Comparison of ENCODE assay signal across 28 cellular contexts in the genomic region with DNA sequence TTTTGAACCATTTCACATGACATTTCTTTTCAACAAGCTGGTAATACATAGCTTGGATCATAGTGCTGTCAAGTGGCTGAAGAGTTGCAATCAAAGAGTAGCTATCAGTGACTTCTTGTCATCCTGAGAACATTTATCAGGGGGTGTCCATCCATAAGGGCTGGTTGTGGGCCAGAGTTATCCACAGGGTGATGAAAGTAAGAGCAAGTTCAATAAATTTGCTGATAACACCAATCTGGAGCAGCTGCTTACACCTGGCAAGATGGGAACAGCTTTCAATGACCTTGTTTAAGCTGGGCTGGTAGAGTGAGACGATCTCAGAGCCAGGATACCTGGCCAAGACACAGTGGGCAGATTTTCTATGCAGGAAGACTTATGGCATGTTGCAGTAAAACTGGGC.
"Had no signal": no experiment of that assay in that cellular context is flagged by ENCODE, and none has a peak within 500 bp of the region (broad histone marks: within the 10 kb centered on the region; RNA-seq: fewer than 3 reads in every experiment).

No MANE protein-coding gene starts in this region.

- H3K79me2 ChIP-seq: parathyroid adenoma had no signal

- H3K36me3 ChIP-seq: neural progenitor cell, ovary, right lobe of liver, sigmoid colon, stomach, thoracic aorta, thyroid gland, tibial nerve, upper lobe of left lung, vagina had no signal

- H2AFZ ChIP-seq: neural progenitor cell, parathyroid adenoma had no signal

- DNase-seq: nephron progenitor cell; occipital lobe; ovary; posterior cingulate gyrus; psoas muscle; right cardiac atrium; right lobe of liver; sigmoid colon; small intestine; stimulated activated CD4-positive, alpha-beta T cell treated with anti-CD3 and anti-CD28 coated beads, Interleukin-15, amount 100 ng/mL, for 24 hours; stimulated activated CD4-positive, alpha-beta T cell treated with anti-CD3 and anti-CD28 coated beads, Interleukin-2, amount 100 ng/mL, for 24 hours; stimulated activated CD4-positive, alpha-beta T cell treated with anti-CD3 and anti-CD28 coated beads, Interleukin-2, amount 100 ng/mL, for 48 hours; stimulated activated CD4-positive, alpha-beta T cell treated with anti-CD3 and anti-CD28 coated beads, Interleukin-4, amount 100 ng/mL, for 24 hours; stimulated activated naive B cell treated with anti-CD40 and anti-IgM and Interleukin-4, amounts not matched to agents 10 μg/mL and 1 μg/mL and 100 μg/mL, for 72 hours; stimulated activated naive CD4-positive, alpha-beta T cell treated with Interleukin-2 at 50 U/mL for 16 hours; stomach; thyroid gland; trophoblast cell; upper lobe of left lung had no signal

- H3K27ac ChIP-seq: neural progenitor cell, ovary, parathyroid adenoma, psoas muscle, right lobe of liver, sigmoid colon, stomach, thoracic aorta, thyroid gland, tibial nerve, upper lobe of left lung, vagina had no signal

- H3K9me3 ChIP-seq: ovary, psoas muscle, right lobe of liver, sigmoid colon, stomach, thoracic aorta, thyroid gland, tibial nerve, upper lobe of left lung, vagina had no signal

- H3K27me3 ChIP-seq: neural progenitor cell, ovary, right lobe of liver, sigmoid colon, stomach, thyroid gland, tibial nerve, upper lobe of left lung, vagina had no signal

- H3K4me3 ChIP-seq: neural progenitor cell, ovary, psoas muscle, right lobe of liver, sigmoid colon, stomach, thoracic aorta, thyroid gland, tibial nerve, upper lobe of left lung, vagina had no signal

- H3K27ac Mint-ChIP-seq: natural killer cell treated with Interleukin-12 subunit alpha and Interleukin-12 subunit beta and Interleukin-15 and Interleukin-18, amount 100 ng/mL, for 72 hours; nephron progenitor cell; neural progenitor cell; progenitor cell of endocrine pancreas; stimulated activated effector memory CD8-positive, alpha-beta T cell treated with anti-CD3 and anti-CD28 coated beads, Interleukin-12 subunit alpha, Interleukin-12 subunit beta, amount 100 ng/mL, for 72 hours; stimulated activated naive B cell treated with anti-CD40 and anti-IgM and Interleukin-4, amounts not matched to agents 10 μg/mL and 1 μg/mL and 100 μg/mL, for 72 hours; stimulated activated naive CD8-positive, alpha-beta T cell treated with anti-CD3 and anti-CD28 coated beads, Interleukin-15, Interleukin-2, amounts not matched to agents 100 ng/mL and 50 ng/mL, for 24 hours had no signal

- H3K4me2 ChIP-seq: neural progenitor cell had no signal

- H3K27me3 Mint-ChIP-seq: natural killer cell treated with Interleukin-12 subunit alpha and Interleukin-12 subunit beta and Interleukin-15 and Interleukin-18, amount 100 ng/mL, for 72 hours; stimulated activated naive CD8-positive, alpha-beta T cell treated with anti-CD3 and anti-CD28 coated beads, Interleukin-15, Interleukin-2, amounts not matched to agents 100 ng/mL and 50 ng/mL, for 24 hours had no signal

- H3K36me3 Mint-ChIP-seq: neural progenitor cell; stimulated activated effector memory CD8-positive, alpha-beta T cell treated with anti-CD3 and anti-CD28 coated beads, Interleukin-12 subunit alpha, Interleukin-12 subunit beta, amount 100 ng/mL, for 72 hours; stimulated activated naive B cell treated with anti-CD40 and anti-IgM and Interleukin-4, amounts not matched to agents 10 μg/mL and 1 μg/mL and 100 μg/mL, for 72 hours had no signal

- H3K9ac ChIP-seq: neural progenitor cell, parathyroid adenoma had no signal

- H3K4me3 Mint-ChIP-seq: natural killer cell treated with Interleukin-12 subunit alpha and Interleukin-12 subunit beta and Interleukin-15 and Interleukin-18, amount 100 ng/mL, for 72 hours; nephron progenitor cell; neural progenitor cell; stimulated activated effector memory CD8-positive, alpha-beta T cell treated with anti-CD3 and anti-CD28 coated beads, Interleukin-12 subunit alpha, Interleukin-12 subunit beta, amount 100 ng/mL, for 72 hours; stimulated activated naive B cell treated with anti-CD40 and anti-IgM and Interleukin-4, amounts not matched to agents 10 μg/mL and 1 μg/mL and 100 μg/mL, for 72 hours; stimulated activated naive CD8-positive, alpha-beta T cell treated with anti-CD3 and anti-CD28 coated beads, Interleukin-15, Interleukin-2, amounts not matched to agents 100 ng/mL and 50 ng/mL, for 24 hours had no signal

- H3K4me1 Mint-ChIP-seq: nephron progenitor cell; stimulated activated effector memory CD8-positive, alpha-beta T cell treated with anti-CD3 and anti-CD28 coated beads, Interleukin-12 subunit alpha, Interleukin-12 subunit beta, amount 100 ng/mL, for 72 hours; stimulated activated naive B cell treated with anti-CD40 and anti-IgM and Interleukin-4, amounts not matched to agents 10 μg/mL and 1 μg/mL and 100 μg/mL, for 72 hours had no signal

- ATAC-seq: natural killer cell treated with Interleukin-12 subunit alpha and Interleukin-12 subunit beta and Interleukin-15 and Interleukin-18, amount 100 ng/mL, for 72 hours; psoas muscle; right cardiac atrium; right lobe of liver; stimulated activated effector memory CD8-positive, alpha-beta T cell treated with anti-CD3 and anti-CD28 coated beads, Interleukin-12 subunit alpha, Interleukin-12 subunit beta, amount 100 ng/mL, for 72 hours; stimulated activated naive B cell treated with anti-CD40 and anti-IgM and Interleukin-4, amounts not matched to agents 10 μg/mL and 1 μg/mL and 100 μg/mL, for 72 hours had no signal

- H3K9me3 Mint-ChIP-seq: nephron progenitor cell; neural progenitor cell; stimulated activated naive CD8-positive, alpha-beta T cell treated with anti-CD3 and anti-CD28 coated beads, Interleukin-15, Interleukin-2, amounts not matched to agents 100 ng/mL and 50 ng/mL, for 24 hours had no signal
